In genomic region chr21:29938968-29939858, GRCh38 we compare ENCODE assay signal across 12 cellular contexts. TPM values are rescaled to one million over a fixed set of nuclear protein-coding genes. Genes with fewer than 3 reads are reported as not detected.
DNase-seq lines count a peak whose midpoint lies in the region; ATAC-seq, FAIRE-seq and TF ChIP-seq lines count a peak whose summit lies in the region.
"Had no signal": no experiment of that assay in that cellular context is flagged by ENCODE, and none has a peak within 500 bp of the region (broad histone marks: within the 10 kb centered on the region; RNA-seq: fewer than 3 reads in every experiment).

No MANE protein-coding gene starts in this region.

- TF ChIP-seq POLR2A in K562 (conservative IDR thresholded peaks at IDR 0.05) = no peak

- H4K20me1 ChIP-seq in K562 (replicated peaks; ENCODE audit: control insufficient read depth, insufficient read depth, low read length) (no peaks in the 10 kb centered on the region), smooth muscle cell (ENCODE audit: low read depth) (no peaks in the 10 kb centered on the region)

- H3K9ac ChIP-seq in K562 (ENCODE audit: insufficient read depth in 1 of 2, low read depth in 2 of 2, low read length in 2 of 2) (peak overlapping the region in 1 of 2 experiments; percentile 59; a peak in 1 of 4 replicates), smooth muscle cell (ENCODE audit: low read depth) (no peak overlapping the region)

- DNase-seq in NCI-H1417 (lab: John Stamatoyannopoulos, UW) (peak in 2 of 3 experiments; percentile 85), NCI-H1417 treated with DMSO at 0.1 percent for 48 hours (lab: John Stamatoyannopoulos, UW) (no peak), K562 (ENCODE audit: extremely low read depth in 1 of 4, low spot score in 3 of 4) (no peak), smooth muscle cell (lab: John Stamatoyannopoulos, UW; ENCODE audit: unreplicated experiment) (no peak), left lobe of liver (ENCODE audit: low spot score) (no peak)
- DNase-seq: activated CD8-positive, alpha-beta memory T cell treated with anti-CD3 and anti-CD28 coated beads for 24 hours; NK-92 treated with Interleukin-12 subunit alpha and Interleukin-12 subunit beta, amount 100 ng/mL, for 24 hours; stimulated activated CD4-positive, alpha-beta T cell treated with anti-CD3 and anti-CD28 coated beads, Interleukin-2, amount 100 ng/mL, for 24 hours had no signal

- peaks cover 0 to 11% of the 10 kb centered on the region in 2 experiments; a peak in 3 of 5 replicates for H3K4me1 ChIP-seq in K562 (replicated peaks in 1 of 2; ENCODE audit: control insufficient read depth in 2 of 2, insufficient read depth in 2 of 2, low read length in 2 of 2)
- H3K4me1 ChIP-seq in smooth muscle cell (ENCODE audit: low read depth) = no peaks in the 10 kb centered on the region

- no peak for TF ChIP-seq RAD21 in K562 (CRISPR knock-in tag; conservative IDR thresholded peaks at IDR 0.05 in 1 of 2, IDR thresholded peaks at IDR 0.05 in 1 of 2)

- no peak for FAIRE-seq in K562 (lab: Jason Lieb, UNC)
- FAIRE-seq: A204.1 had no signal

- CTCF ChIA-PET in K562 (lab: Yijun Ruan, JAX; ENCODE audit: low intra/inter-chr PET ratio) = no interaction called here

- ATAC-seq in K562 (peak; percentile 52), left lobe of liver (no peak), HG03457 (IDR thresholded peaks at IDR 0.05; ENCODE audit: unreplicated experiment) (no peak), HG03442 (IDR thresholded peaks at IDR 0.05; ENCODE audit: unreplicated experiment) (no peak)

- no peak for TF ChIP-seq EP300 in K562 (IDR thresholded peaks at IDR 0.05; ENCODE audit: low read length)

- H3K79me2 ChIP-seq in K562 (ENCODE audit: control insufficient read depth, insufficient read depth, low read length) (no peaks in the 10 kb centered on the region), smooth muscle cell (ENCODE audit: low read depth) (no peaks in the 10 kb centered on the region)

- no peaks in the 10 kb centered on the region for H3K36me3 ChIP-seq in K562 (ENCODE audit: control insufficient read depth, insufficient read depth, low read length)
- no peaks in the 10 kb centered on the region for H3K36me3 ChIP-seq in smooth muscle cell (ENCODE audit: low read depth)

- no peaks in the 10 kb centered on the region for H3K9me3 ChIP-seq in K562 (replicated peaks; ENCODE audit: control insufficient read depth, insufficient read depth, low read depth, low read length)
- no peaks in the 10 kb centered on the region for H3K9me3 ChIP-seq in iPS-18c (ENCODE audit: control insufficient read depth, insufficient read depth, low read length)
- no peaks in the 10 kb centered on the region for H3K9me3 ChIP-seq in smooth muscle cell (replicated peaks; ENCODE audit: low read depth)

- H2AFZ ChIP-seq in K562 (ENCODE audit: low read depth, low read length) (peak overlapping the region; percentile 57), smooth muscle cell (ENCODE audit: low read depth) (peak overlapping the region; percentile 38)

- no peak overlapping the region for H3K27ac ChIP-seq in K562 (ENCODE audit: extremely low read depth, low read depth, low read length)
- no peak overlapping the region for H3K27ac ChIP-seq in smooth muscle cell (ENCODE audit: low read depth)

- H3F3A ChIP-seq in smooth muscle cell (ENCODE audit: low read depth) = no peaks in the 10 kb centered on the region

- intact Hi-C loops in K562 (cut with micrococcal nuclease) = no loop called here

- H3K4me2 ChIP-seq in K562 (ENCODE audit: insufficient read depth, low read length) (peak overlapping the region; percentile 58), smooth muscle cell (peak overlapping the region; percentile 85)

- no peaks in the 10 kb centered on the region for H3K9me1 ChIP-seq in K562 (ENCODE audit: control insufficient read depth, insufficient read depth, low read length)

- TF ChIP-seq CTCF in K562 (IDR thresholded peaks at IDR 0.05 in 2 of 3, conservative IDR thresholded peaks at IDR 0.05 in 1 of 3; ENCODE audit: insufficient read depth in 2 of 3, low read depth in 1 of 3, low read length in 3 of 3) = no peak
- no peak for TF ChIP-seq CTCF in smooth muscle cell (IDR thresholded peaks at IDR 0.05; ENCODE audit: borderline replicate concordance, insufficient read depth, poor library complexity, severe bottlenecking)

- in situ Hi-C loops in K562 (cut with MboI) = no loop called here

- BruUV-seq in K562 (replicated peaks; lab: Mats Ljungman, UMichigan) = no TSS peak

- peak overlapping the region; percentile 9; the same call in 1 of the 2 replicates for H3K4me3 ChIP-seq in K562
- H3K4me3 ChIP-seq in iPS-18c (ENCODE audit: insufficient read depth, low read depth, low read length) = peak overlapping the region; percentile 78
- peak overlapping the region; percentile 56 for H3K4me3 ChIP-seq in smooth muscle cell

- peaks cover 13 to 23% of the 10 kb centered on the region in 2 experiments for H3K27me3 ChIP-seq in K562 (ENCODE audit: control insufficient read depth in 2 of 2, insufficient read depth in 2 of 2, low read length in 2 of 2)
- H3K27me3 ChIP-seq in smooth muscle cell (ENCODE audit: low read depth) = peaks cover 73% of the 10 kb centered on the region

- 5% methylated on average over 60 of the region's 68 CpGs for WGBS in K562 (ENCODE audit: insufficient coverage, low coverage, missing lambda C conversion rate)
- WGBS in smooth muscle cell (ENCODE audit: low lambda C conversion rate) = 2% methylated on average over 66 of the region's 68 CpGs

- POLR2A ChIA-PET in K562 (lab: Yijun Ruan, JAX) = interaction anchor here (0.6 to 1.2 kb wide), 3 partner anchors 13 to 46 kb away, joined by 3 read pairs; no protein-coding TSS in a partner anchor

TF ChIP-seq in K562, 482 proteins besides CTCF, POLR2A, EP300 and RAD21 (continues in another document):
- TF ChIP-seq ARHGAP35 (IDR thresholded peaks at IDR 0.05; ENCODE audit: partially characterized antibody) = no peak
- TF ChIP-seq HDAC8 (tag; IDR thresholded peaks at IDR 0.05) = no peak
- no peak for TF ChIP-seq HBP1 (CRISPR knock-in tag; IDR thresholded peaks at IDR 0.05)
- TF ChIP-seq ZNF197 (CRISPR knock-in tag; IDR thresholded peaks at IDR 0.05; ENCODE audit: low read depth) = 0 out of 2 replicates have a peak, but pooled peaks have one; percentile 7
- no peak for TF ChIP-seq MAX (CRISPR knock-in tag; IDR thresholded peaks at IDR 0.05)
- TF ChIP-seq MCM7 (IDR thresholded peaks at IDR 0.05) = no peak
- TF ChIP-seq KLF16 (IDR thresholded peaks at IDR 0.05) = no peak

RNA-seq across cellular contexts. Expression of gene GRIK1, which starts 0.6 kb away (rescaled TPM):
- 0.37 and 0.77 TPM in 2 replicates for total RNA-seq in K562 (2011; cell fraction: chromatin; rRNA removed; ENCODE audit: low replicate concordance)
- total RNA-seq in K562 (2011; cell fraction: nucleolus; rRNA removed) = 0.13 and 0.17 TPM in 2 replicates
- 0.22 and 0.31 TPM in 2 replicates for total RNA-seq in K562 (2011; cell fraction: nucleoplasm; rRNA removed)
- total RNA-seq in K562 (2014; rRNA removed) = 0.49 and 0.68 TPM in 2 replicates
- 0.57 and 0.58 TPM in 2 replicates for total RNA-seq in K562 (2014; rRNA removed; fragmentation: Illumina TruSeq; extraction: Trizol)
- 2.3 and 2.8 TPM in 2 replicates for total RNA-seq in K562 (2015; rRNA removed; fragmentation: Illumina TruSeq; extraction: Trizol)
- total RNA-seq in K562 (2021) = 0.44 and 0.67 TPM in 2 replicates
- polyA plus RNA-seq in K562 (2011; rRNA removed) = 0.05 and 0.17 TPM in 2 replicates
- 0.04 and 0.10 TPM in 2 replicates for polyA plus RNA-seq in K562 (2011; cell fraction: cytosol; rRNA removed)
- 0.24 and 0.64 TPM in 2 replicates for polyA plus RNA-seq in K562 (2011; cell fraction: nucleus; rRNA removed)
- 0.69 and 2.7 TPM in 2 replicates for polyA plus RNA-seq in K562 (2012)
- polyA plus RNA-seq in K562 (2014; fragmentation: Illumina TruSeq; extraction: Trizol) = 0.55 and 0.67 TPM in 2 replicates
- polyA plus RNA-seq in K562 (2014; fragmentation: Nextera tagmentation; extraction: Ambion mirVana) = under 1 TPM; 0.32 to 0.36 TPM
- polyA plus RNA-seq in K562 (2014; rRNA removed) = 0.19 and 0.53 TPM in 2 replicates
- polyA minus RNA-seq in K562 (2011; rRNA and poly(A)+ RNA removed) = 0.09 and 0.28 TPM in 2 replicates
- polyA minus RNA-seq in K562 (2011; cell fraction: cytosol; rRNA and poly(A)+ RNA removed) = 0.64 TPM in 1 of 2 replicates, not detected in the other
- 0.44 and 0.94 TPM in 2 replicates for polyA minus RNA-seq in K562 (2011; cell fraction: nucleus; rRNA and poly(A)+ RNA removed)
- 0.09 TPM in 2 replicates for total RNA-seq in smooth muscle cell
- polyA plus RNA-seq in smooth muscle cell = 0.26 TPM in 1 of 2 replicates, not detected in the other
- 0.18 TPM for total RNA-seq in left lobe of liver

Comparison
In these comparisons a context has a peak if more than half of its experiments do, and no peak if none do; other contexts are left out.
1. DNase-seq: peak in NCI-H1417 (2 of 3); none in NCI-H1417 treated with DMSO at 0.1 percent for 48 hours (single experiment), K562 (0 of 4), smooth muscle cell (single experiment) and left lobe of liver (single experiment).
2. H3K4me3 ChIP-seq: peak in every context shown above with its lines; median percentile 78 in iPS-18c; 56 in smooth muscle cell; 9 in K562.